8 cellular contexts compared by ENCODE assay signal in genomic region chr17:83050651-83051422, GRCh38. TPM values are rescaled to one million over a fixed set of nuclear protein-coding genes. Genes with fewer than 3 reads are reported as not detected.
DNase-seq lines count a peak whose midpoint lies in the region; ATAC-seq, FAIRE-seq and TF ChIP-seq lines count a peak whose summit lies in the region.

No MANE protein-coding gene starts in this region.

- no peak overlapping the region for H3K4ac ChIP-seq in mesendoderm (ENCODE audit: low read depth, low read length)

- peaks cover 57% of the 10 kb centered on the region for H3K4me1 Mint-ChIP-seq in CD14-positive monocyte

- H2BK120ac ChIP-seq in mesendoderm (ENCODE audit: low read depth, low read length), result no peak overlapping the region

- H3K27me3 ChIP-seq in mesendoderm (ENCODE audit: insufficient read depth, low read length, poor library complexity), result no peaks in the 10 kb centered on the region

- H2AK5ac ChIP-seq in mesendoderm (ENCODE audit: low read length), result no peak overlapping the region

- H3K4me3 ChIP-seq in Jurkat, Clone E6-1 (ENCODE audit: low read length), result peak overlapping the region; percentile 61
- H3K4me3 ChIP-seq in mesendoderm (ENCODE audit: low read length), result peak overlapping the region; percentile 48

- intact Hi-C loops in CD14-positive monocyte (cut with micrococcal nuclease), result loop anchor here in 1 of 2 donors (5.0 kb wide), 1 partner anchor 89 kb away; no protein-coding TSS in a partner anchor

- H3K4me1 ChIP-seq in mesendoderm (ENCODE audit: control insufficient read depth, low read depth, low read length), result no peaks in the 10 kb centered on the region

- no peak overlapping the region for H4K5ac ChIP-seq in mesendoderm (ENCODE audit: low read length)

- H3K36me3 Mint-ChIP-seq in CD14-positive monocyte, result peaks cover 5 to 8% of the 10 kb centered on the region in 2 donors

- peaks cover 0 to 9% (median 4%) of the 10 kb centered on the region in 7 donors for H3K9me3 Mint-ChIP-seq in CD14-positive monocyte

- no CpG with 5 or more reads among the region's 57 CpGs for WGBS in mesendoderm (ENCODE audit: extremely low coverage, insufficient coverage, low lambda C conversion rate)

- peak overlapping the region; percentile 94 to 100 (median 99) for H3K27ac Mint-ChIP-seq in CD14-positive monocyte

- H3K4me2 ChIP-seq in mesendoderm (ENCODE audit: low read length), result peak overlapping the region; percentile 85

- H3K23ac ChIP-seq in mesendoderm (ENCODE audit: low read length), result peak overlapping the region; percentile 24

- peak; percentile 94 for FAIRE-seq in urothelium cell line (lab: Jason Lieb, UNC)

- no peak overlapping the region for H2BK5ac ChIP-seq in mesendoderm (ENCODE audit: low read length)

- H3K9ac ChIP-seq in mesendoderm (ENCODE audit: low read length), result peak overlapping the region; percentile 69

- H3K27ac ChIP-seq in mesendoderm (ENCODE audit: low read depth, low read length), result no peak overlapping the region

- H3K79me1 ChIP-seq in mesendoderm (ENCODE audit: low read length), result no peaks in the 10 kb centered on the region

- H3K18ac ChIP-seq in mesendoderm (ENCODE audit: low read length), result no peak overlapping the region

- H3K27me3 Mint-ChIP-seq in CD14-positive monocyte (ENCODE audit: low read depth in 3 of 3), result peaks cover 0 to 9% (median 1%) of the 10 kb centered on the region in 3 donors

- in situ Hi-C loops in T47D (cut with HindIII; ENCODE audit: low pct_unique_long_range_greater_than_20kb, low sequenced_read_pairs), result no loop called here

- no peaks in the 10 kb centered on the region for H3K36me3 ChIP-seq in mesendoderm (ENCODE audit: control insufficient read depth, insufficient read depth, low read length)

- H3K4me3 Mint-ChIP-seq in CD14-positive monocyte, result peak overlapping the region; percentile 74 to 85

- no peak for TF ChIP-seq CTCF in CD14-positive monocyte (IDR thresholded peaks at IDR 0.05)

- no peaks in the 10 kb centered on the region for H3K79me2 ChIP-seq in mesendoderm (ENCODE audit: control insufficient read depth, insufficient read depth, low read length)

- H3K56ac ChIP-seq in mesendoderm (ENCODE audit: low read length), result peak overlapping the region; percentile 93

- no peak overlapping the region for H4K8ac ChIP-seq in mesendoderm (ENCODE audit: low read depth, low read length)

- ATAC-seq in GM18517 (IDR thresholded peaks at IDR 0.05; ENCODE audit: unreplicated experiment), result no peak
- ATAC-seq in HG03025 (IDR thresholded peaks at IDR 0.05; ENCODE audit: low FRiP score, unreplicated experiment), result no peak

- DNase-seq in CD14-positive monocyte (ENCODE audit: low spot score) (no peak), T47D (ENCODE audit: low read depth in 1 of 2, low spot score in 1 of 2) (peak; percentile 67 to 80), mesendoderm (no peak), urothelium cell line (ENCODE audit: low spot score) (no peak), middle frontal gyrus (ENCODE audit: extremely low spot score, low spot score) (no peak)
- no peak for DNase-seq in Jurkat, Clone E6-1 (ENCODE audit: low read depth, low spot score)

- no peak overlapping the region for H2BK15ac ChIP-seq in mesendoderm (replicated peaks; ENCODE audit: low read depth)

RNA-seq across cellular contexts. Expression of gene METRNL, which starts 28.6 kb away (rescaled TPM):
- 10 to 100 TPM; 13.1 to 29.8 TPM for polyA plus RNA-seq in CD14-positive monocyte
- polyA plus RNA-seq in Jurkat, Clone E6-1 (2012; ENCODE audit: insufficient read depth, insufficient read length), result 1.3 TPM
- polyA plus RNA-seq in mesendoderm (2013, experiment 1 of 2), result 6.8 TPM
- polyA plus RNA-seq in mesendoderm (2013, experiment 2 of 2), result 6.3 TPM

Comparison
In these comparisons a context has a peak if more than half of its experiments do, and no peak if none do; other contexts are left out.
1. DNase-seq: peak in T47D (2 of 2); none in CD14-positive monocyte (single experiment), Jurkat, Clone E6-1 (single experiment), mesendoderm (single experiment), urothelium cell line (single experiment) and middle frontal gyrus (single experiment).